In the genomic region with DNA sequence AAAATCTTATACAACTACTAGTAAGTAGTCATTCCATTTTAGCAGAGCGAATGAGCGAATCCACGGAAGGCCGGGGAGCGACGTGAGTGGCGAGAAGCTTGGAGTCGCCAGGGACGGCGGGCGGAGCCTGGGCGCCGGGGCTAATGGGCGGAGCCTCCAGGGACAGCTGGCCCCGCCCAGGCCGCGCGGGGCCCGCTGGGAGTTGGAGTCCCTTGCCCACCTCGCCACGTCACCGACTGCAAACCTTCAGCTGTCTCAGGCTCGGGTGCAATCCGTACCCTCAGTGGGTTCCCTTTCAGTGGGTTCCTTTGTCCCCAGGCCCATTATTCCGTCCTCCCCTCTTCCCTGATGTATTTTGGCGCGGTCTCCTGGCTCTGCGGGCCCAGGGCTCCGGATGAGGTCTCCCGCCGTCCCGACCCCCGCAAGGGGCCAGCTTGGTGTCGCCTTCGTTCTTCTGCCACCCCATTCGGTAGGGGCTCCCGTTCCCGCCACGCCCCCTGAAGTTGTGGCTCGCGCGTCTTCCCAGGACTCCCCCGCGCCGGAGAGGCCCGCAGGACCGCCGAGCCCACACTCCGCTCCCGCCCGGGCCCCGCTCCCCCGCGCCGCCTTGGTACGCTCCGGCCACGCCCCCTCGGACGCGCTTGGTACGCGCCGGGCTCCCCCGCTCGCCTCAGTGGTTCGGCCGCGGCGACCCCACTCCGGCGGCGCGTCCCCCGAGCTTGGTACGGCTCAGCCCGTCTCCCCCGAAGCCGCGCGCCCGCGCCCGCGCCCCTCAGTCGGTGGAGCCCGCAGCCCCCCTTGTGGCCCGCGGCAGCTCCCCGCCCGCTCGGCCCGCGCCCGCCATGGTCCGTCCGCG, we compare ENCODE assay signal across 1 cellular context.
TF ChIP-seq lines count a peak whose summit lies in the region.

Gene PTOV1, plus strand, starts transcription at position 673 of the 856 bp plus-strand sequence.

TF ChIP-seq in H1, 55 proteins besides CTCF, POLR2A, EP300 and RAD21 (continues in another document):
- TF ChIP-seq TBP (IDR thresholded peaks at IDR 0.05; ENCODE audit: low read depth, low read length) = peak; percentile 80
- no peak for TF ChIP-seq CHD2 (IDR thresholded peaks at IDR 0.05; ENCODE audit: low read length)
- peak; percentile 36 for TF ChIP-seq SAP30 (IDR thresholded peaks at IDR 0.05; ENCODE audit: insufficient read depth, insufficient replicate concordance, low read length)
- 0 out of 2 replicates have a peak, but pooled peaks have one; percentile 4 for TF ChIP-seq TEAD4 (IDR thresholded peaks at IDR 0.05; ENCODE audit: low read depth, low read length)
- TF ChIP-seq GTF2F1 (IDR thresholded peaks at IDR 0.05; ENCODE audit: borderline replicate concordance, low read depth, low read length) = 0 out of 2 replicates have a peak, but pooled peaks have one; percentile 39
- TF ChIP-seq KDM1A (IDR thresholded peaks at IDR 0.05; ENCODE audit: borderline replicate concordance, low read length) = no peak
- no peak for TF ChIP-seq RXRA (IDR thresholded peaks at IDR 0.05; ENCODE audit: insufficient read depth, low read depth, low read length)
- peak; percentile 77 for TF ChIP-seq SP1 (IDR thresholded peaks at IDR 0.05; ENCODE audit: low read depth, low read length)
- TF ChIP-seq RBBP5 (IDR thresholded peaks at IDR 0.05; ENCODE audit: borderline replicate concordance, low read depth, low read length) = no peak
- TF ChIP-seq YY1 (IDR thresholded peaks at IDR 0.05; ENCODE audit: low read depth, low read length) = no peak; the same call in 1 of the 2 replicates
- TF ChIP-seq SIRT6 (IDR thresholded peaks at IDR 0.05; ENCODE audit: low read length) = no peak
- TF ChIP-seq FOSL1 (IDR thresholded peaks at IDR 0.05; ENCODE audit: insufficient read depth, low read depth, low read length) = no peak
- TF ChIP-seq BRCA1 (IDR thresholded peaks at IDR 0.05; ENCODE audit: low read depth, low read length) = peak; percentile 45; the same call in 1 of the 2 replicates
- TF ChIP-seq EGR1 (IDR thresholded peaks at IDR 0.05; ENCODE audit: borderline replicate concordance, low read depth, low read length) = peak; percentile 49; the same call in 1 of the 2 replicates
- TF ChIP-seq HDAC6 (IDR thresholded peaks at IDR 0.05; ENCODE audit: low read depth, low read length) = no peak
- no peak for TF ChIP-seq JUN (IDR thresholded peaks at IDR 0.05; ENCODE audit: low read depth, low read length)
- TF ChIP-seq SIN3A (conservative IDR thresholded peaks at IDR 0.05 in 1 of 2, IDR thresholded peaks at IDR 0.05 in 1 of 2; ENCODE audit: low read depth in 1 of 2, low read length in 2 of 2) = peak in 1 of 2 experiments; percentile 73; a peak in 2 of 4 replicates
- no peak for TF ChIP-seq CTBP2 (IDR thresholded peaks at IDR 0.05; ENCODE audit: borderline replicate concordance, insufficient read depth, insufficient read length, low read length)
- no peak for TF ChIP-seq CEBPB (IDR thresholded peaks at IDR 0.05; ENCODE audit: low read depth, low read length)
- TF ChIP-seq ATF3 (IDR thresholded peaks at IDR 0.05; ENCODE audit: insufficient read depth, low read depth, low read length) = no peak
- TF ChIP-seq, protein P1, sequence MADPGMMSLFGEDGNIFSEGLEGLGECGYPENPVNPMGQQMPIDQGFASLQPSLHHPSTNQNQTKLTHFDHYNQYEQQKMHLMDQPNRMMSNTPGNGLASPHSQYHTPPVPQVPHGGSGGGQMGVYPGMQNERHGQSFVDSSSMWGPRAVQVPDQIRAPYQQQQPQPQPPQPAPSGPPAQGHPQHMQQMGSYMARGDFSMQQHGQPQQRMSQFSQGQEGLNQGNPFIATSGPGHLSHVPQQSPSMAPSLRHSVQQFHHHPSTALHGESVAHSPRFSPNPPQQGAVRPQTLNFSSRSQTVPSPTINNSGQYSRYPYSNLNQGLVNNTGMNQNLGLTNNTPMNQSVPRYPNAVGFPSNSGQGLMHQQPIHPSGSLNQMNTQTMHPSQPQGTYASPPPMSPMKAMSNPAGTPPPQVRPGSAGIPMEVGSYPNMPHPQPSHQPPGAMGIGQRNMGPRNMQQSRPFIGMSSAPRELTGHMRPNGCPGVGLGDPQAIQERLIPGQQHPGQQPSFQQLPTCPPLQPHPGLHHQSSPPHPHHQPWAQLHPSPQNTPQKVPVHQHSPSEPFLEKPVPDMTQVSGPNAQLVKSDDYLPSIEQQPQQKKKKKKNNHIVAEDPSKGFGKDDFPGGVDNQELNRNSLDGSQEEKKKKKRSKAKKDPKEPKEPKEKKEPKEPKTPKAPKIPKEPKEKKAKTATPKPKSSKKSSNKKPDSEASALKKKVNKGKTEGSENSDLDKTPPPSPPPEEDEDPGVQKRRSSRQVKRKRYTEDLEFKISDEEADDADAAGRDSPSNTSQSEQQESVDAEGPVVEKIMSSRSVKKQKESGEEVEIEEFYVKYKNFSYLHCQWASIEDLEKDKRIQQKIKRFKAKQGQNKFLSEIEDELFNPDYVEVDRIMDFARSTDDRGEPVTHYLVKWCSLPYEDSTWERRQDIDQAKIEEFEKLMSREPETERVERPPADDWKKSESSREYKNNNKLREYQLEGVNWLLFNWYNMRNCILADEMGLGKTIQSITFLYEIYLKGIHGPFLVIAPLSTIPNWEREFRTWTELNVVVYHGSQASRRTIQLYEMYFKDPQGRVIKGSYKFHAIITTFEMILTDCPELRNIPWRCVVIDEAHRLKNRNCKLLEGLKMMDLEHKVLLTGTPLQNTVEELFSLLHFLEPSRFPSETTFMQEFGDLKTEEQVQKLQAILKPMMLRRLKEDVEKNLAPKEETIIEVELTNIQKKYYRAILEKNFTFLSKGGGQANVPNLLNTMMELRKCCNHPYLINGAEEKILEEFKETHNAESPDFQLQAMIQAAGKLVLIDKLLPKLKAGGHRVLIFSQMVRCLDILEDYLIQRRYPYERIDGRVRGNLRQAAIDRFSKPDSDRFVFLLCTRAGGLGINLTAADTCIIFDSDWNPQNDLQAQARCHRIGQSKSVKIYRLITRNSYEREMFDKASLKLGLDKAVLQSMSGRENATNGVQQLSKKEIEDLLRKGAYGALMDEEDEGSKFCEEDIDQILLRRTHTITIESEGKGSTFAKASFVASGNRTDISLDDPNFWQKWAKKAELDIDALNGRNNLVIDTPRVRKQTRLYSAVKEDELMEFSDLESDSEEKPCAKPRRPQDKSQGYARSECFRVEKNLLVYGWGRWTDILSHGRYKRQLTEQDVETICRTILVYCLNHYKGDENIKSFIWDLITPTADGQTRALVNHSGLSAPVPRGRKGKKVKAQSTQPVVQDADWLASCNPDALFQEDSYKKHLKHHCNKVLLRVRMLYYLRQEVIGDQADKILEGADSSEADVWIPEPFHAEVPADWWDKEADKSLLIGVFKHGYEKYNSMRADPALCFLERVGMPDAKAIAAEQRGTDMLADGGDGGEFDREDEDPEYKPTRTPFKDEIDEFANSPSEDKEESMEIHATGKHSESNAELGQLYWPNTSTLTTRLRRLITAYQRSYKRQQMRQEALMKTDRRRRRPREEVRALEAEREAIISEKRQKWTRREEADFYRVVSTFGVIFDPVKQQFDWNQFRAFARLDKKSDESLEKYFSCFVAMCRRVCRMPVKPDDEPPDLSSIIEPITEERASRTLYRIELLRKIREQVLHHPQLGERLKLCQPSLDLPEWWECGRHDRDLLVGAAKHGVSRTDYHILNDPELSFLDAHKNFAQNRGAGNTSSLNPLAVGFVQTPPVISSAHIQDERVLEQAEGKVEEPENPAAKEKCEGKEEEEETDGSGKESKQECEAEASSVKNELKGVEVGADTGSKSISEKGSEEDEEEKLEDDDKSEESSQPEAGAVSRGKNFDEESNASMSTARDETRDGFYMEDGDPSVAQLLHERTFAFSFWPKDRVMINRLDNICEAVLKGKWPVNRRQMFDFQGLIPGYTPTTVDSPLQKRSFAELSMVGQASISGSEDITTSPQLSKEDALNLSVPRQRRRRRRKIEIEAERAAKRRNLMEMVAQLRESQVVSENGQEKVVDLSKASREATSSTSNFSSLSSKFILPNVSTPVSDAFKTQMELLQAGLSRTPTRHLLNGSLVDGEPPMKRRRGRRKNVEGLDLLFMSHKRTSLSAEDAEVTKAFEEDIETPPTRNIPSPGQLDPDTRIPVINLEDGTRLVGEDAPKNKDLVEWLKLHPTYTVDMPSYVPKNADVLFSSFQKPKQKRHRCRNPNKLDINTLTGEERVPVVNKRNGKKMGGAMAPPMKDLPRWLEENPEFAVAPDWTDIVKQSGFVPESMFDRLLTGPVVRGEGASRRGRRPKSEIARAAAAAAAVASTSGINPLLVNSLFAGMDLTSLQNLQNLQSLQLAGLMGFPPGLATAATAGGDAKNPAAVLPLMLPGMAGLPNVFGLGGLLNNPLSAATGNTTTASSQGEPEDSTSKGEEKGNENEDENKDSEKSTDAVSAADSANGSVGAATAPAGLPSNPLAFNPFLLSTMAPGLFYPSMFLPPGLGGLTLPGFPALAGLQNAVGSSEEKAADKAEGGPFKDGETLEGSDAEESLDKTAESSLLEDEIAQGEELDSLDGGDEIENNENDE (IDR thresholded peaks at IDR 0.05; ENCODE audit: insufficient replicate concordance, low read length) = no peak
- no peak for TF ChIP-seq KDM5A (IDR thresholded peaks at IDR 0.05; ENCODE audit: low read length)
- no peak for TF ChIP-seq ATF2 (IDR thresholded peaks at IDR 0.05; ENCODE audit: low read length)
- TF ChIP-seq RFX5 (IDR thresholded peaks at IDR 0.05; ENCODE audit: borderline replicate concordance, low read depth, low read length) = no peak
- no peak for TF ChIP-seq EZH2 (IDR thresholded peaks at IDR 0.05; ENCODE audit: low read depth, low read length, severe bottlenecking)
- TF ChIP-seq BCL11A (IDR thresholded peaks at IDR 0.05; ENCODE audit: low read depth in 2 of 2, low read length in 2 of 2) = no peak
- TF ChIP-seq SP4 (IDR thresholded peaks at IDR 0.05; ENCODE audit: low read length) = peak; percentile 42; the same call in 1 of the 2 replicates
- TF ChIP-seq TAF7 (optimal IDR thresholded peaks at IDR 0.05; ENCODE audit: borderline replicate concordance, low read depth, low read length) = peak; percentile 73
- TF ChIP-seq POU5F1 (IDR thresholded peaks at IDR 0.05; ENCODE audit: low read depth, low read length) = no peak
- TF ChIP-seq TAF1 (IDR thresholded peaks at IDR 0.05; ENCODE audit: low read depth, low read length) = peak; percentile 89
- TF ChIP-seq CBX8 (IDR thresholded peaks at IDR 0.05; ENCODE audit: borderline replicate concordance, low read depth, low read length) = no peak
- peak; percentile 68 for TF ChIP-seq SRF (IDR thresholded peaks at IDR 0.05; ENCODE audit: low read depth, low read length)
- peak; percentile 68 for TF ChIP-seq PHF8 (conservative IDR thresholded peaks at IDR 0.05; ENCODE audit: low read depth, low read length)
- TF ChIP-seq SP2 (IDR thresholded peaks at IDR 0.05; ENCODE audit: low read length) = no peak
- TF ChIP-seq ASH2L (IDR thresholded peaks at IDR 0.05; ENCODE audit: low read length) = no peak
- peak; percentile 96 for TF ChIP-seq CREB1 (IDR thresholded peaks at IDR 0.05)
- peak; percentile 91 for TF ChIP-seq JUND (IDR thresholded peaks at IDR 0.05; ENCODE audit: low read length)
- TF ChIP-seq, protein P2, sequence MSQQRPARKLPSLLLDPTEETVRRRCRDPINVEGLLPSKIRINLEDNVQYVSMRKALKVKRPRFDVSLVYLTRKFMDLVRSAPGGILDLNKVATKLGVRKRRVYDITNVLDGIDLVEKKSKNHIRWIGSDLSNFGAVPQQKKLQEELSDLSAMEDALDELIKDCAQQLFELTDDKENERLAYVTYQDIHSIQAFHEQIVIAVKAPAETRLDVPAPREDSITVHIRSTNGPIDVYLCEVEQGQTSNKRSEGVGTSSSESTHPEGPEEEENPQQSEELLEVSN (IDR thresholded peaks at IDR 0.05) = no peak
- TF ChIP-seq SUZ12 (IDR thresholded peaks at IDR 0.05; ENCODE audit: low read length) = no peak
- no peak for TF ChIP-seq GABPA (IDR thresholded peaks at IDR 0.05; ENCODE audit: borderline replicate concordance, insufficient read depth, low read length)
- peak; percentile 72 for TF ChIP-seq POLR2AphosphoS5 (IDR thresholded peaks at IDR 0.05; ENCODE audit: low read depth, low read length)
- no peak for TF ChIP-seq RNF2 (IDR thresholded peaks at IDR 0.05; ENCODE audit: borderline replicate concordance, low read depth, low read length, missing control alignments, poor library complexity, severe bottlenecking)
- TF ChIP-seq, protein P3, sequence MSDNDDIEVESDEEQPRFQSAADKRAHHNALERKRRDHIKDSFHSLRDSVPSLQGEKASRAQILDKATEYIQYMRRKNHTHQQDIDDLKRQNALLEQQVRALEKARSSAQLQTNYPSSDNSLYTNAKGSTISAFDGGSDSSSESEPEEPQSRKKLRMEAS (IDR thresholded peaks at IDR 0.05) = peak; percentile 27; the same call in 1 of the 2 replicates
- TF ChIP-seq KDM4A (IDR thresholded peaks at IDR 0.05; ENCODE audit: low read depth, low read length, severe bottlenecking) = peak; percentile 89
- TF ChIP-seq HDAC2 (IDR thresholded peaks at IDR 0.05; ENCODE audit: borderline replicate concordance in 1 of 2, low read depth in 2 of 2, low read length in 2 of 2) = 0 out of 4 replicates have a peak, but pooled peaks have one; percentile 26 to 54
- TF ChIP-seq NRF1 (IDR thresholded peaks at IDR 0.05; ENCODE audit: low read depth, low read length) = no peak
- no peak for TF ChIP-seq TCF12 (IDR thresholded peaks at IDR 0.05; ENCODE audit: low read depth, low read length)
- TF ChIP-seq SIX5 (IDR thresholded peaks at IDR 0.05; ENCODE audit: low read depth, low read length) = peak; percentile 65
- peak; percentile 72 for TF ChIP-seq BACH1 (IDR thresholded peaks at IDR 0.05; ENCODE audit: low read length)
- TF ChIP-seq CBX5 (IDR thresholded peaks at IDR 0.05; ENCODE audit: low read depth, low read length) = no peak
- TF ChIP-seq NANOG (IDR thresholded peaks at IDR 0.05; ENCODE audit: insufficient read depth, low read depth, low read length, poor library complexity, severe bottlenecking) = no peak
- no peak for TF ChIP-seq MAFK (IDR thresholded peaks at IDR 0.05; ENCODE audit: low read depth, low read length)
- no peak for TF ChIP-seq ZNF274 (IDR thresholded peaks at IDR 0.05; ENCODE audit: borderline replicate concordance, extremely low read depth, low read length)
- TF ChIP-seq USF2 (IDR thresholded peaks at IDR 0.05; ENCODE audit: low read length) = no peak
